15 cellular contexts compared by ENCODE assay signal in the genomic region with DNA sequence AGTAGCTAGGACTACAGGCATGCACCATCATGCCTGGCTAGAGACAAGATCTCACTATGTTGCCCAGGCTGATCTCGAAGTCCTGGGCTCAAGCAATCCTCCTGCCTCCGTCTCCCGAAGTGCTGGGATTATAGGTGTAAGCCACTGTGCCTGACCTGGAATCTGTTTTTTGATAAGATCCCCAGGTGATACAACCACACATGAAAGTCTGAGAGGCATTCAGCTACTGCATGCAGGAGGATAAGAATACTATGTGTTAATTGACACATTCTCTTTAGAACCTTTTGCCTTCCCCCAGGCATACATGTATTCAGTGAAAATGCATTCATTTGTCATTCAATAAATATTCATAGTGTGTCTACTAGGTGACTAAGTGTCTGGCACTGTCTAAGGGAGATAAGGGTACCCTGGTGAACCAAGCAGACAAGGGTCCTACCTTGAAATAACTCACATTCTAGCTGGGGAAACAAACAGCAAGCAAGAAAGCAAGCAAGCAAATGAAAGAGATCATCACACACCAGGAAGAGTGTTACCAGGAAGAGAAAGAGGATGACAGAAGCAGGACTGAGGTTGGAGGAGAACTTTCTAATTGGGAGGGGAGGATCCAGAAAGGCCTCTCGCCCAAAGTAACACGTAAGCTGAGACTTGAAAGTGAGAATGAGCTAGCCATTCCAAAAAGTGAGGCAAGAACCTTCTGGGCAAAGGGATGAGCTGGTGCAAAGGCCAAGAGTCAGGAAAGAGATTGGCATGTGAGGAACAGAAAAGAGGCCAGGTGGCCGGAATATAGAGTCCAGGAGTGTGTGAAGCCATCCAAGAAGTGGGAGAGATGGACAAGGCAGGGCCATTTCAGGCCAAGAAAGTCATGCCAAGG. TPM values are rescaled to one million over a fixed set of nuclear protein-coding genes. Genes with fewer than 3 reads are reported as not detected.
DNase-seq lines count a peak whose midpoint lies in the region; ATAC-seq, FAIRE-seq and TF ChIP-seq lines count a peak whose summit lies in the region.
"Had no signal": no experiment of that assay in that cellular context is flagged by ENCODE, and none has a peak within 500 bp of the region (broad histone marks: within the 10 kb centered on the region; RNA-seq: fewer than 3 reads in every experiment).

No MANE protein-coding gene starts in this region.

- TF ChIP-seq POLR2A in breast epithelium (IDR thresholded peaks at IDR 0.05), result no peak

- H3K4me2 ChIP-seq in astrocyte (ENCODE audit: low read length), result peak overlapping the region; percentile 47

- no peaks in the 10 kb centered on the region for H3K4me1 ChIP-seq in breast epithelium
- H3K4me1 ChIP-seq in astrocyte (ENCODE audit: insufficient read depth, low read length), result peaks cover 24% of the 10 kb centered on the region
- H3K4me1 ChIP-seq in subcutaneous abdominal adipose tissue (ENCODE audit: control insufficient read depth in 5 of 5, insufficient read depth in 5 of 5, low read length in 5 of 5), result peaks cover 9 to 48% (median 42%) of the 10 kb centered on the region in 5 donors

- H3K36me3 ChIP-seq in breast epithelium (no peaks in the 10 kb centered on the region), astrocyte (ENCODE audit: insufficient read depth, low read length) (no peaks in the 10 kb centered on the region), subcutaneous abdominal adipose tissue (ENCODE audit: control insufficient read depth in 5 of 5, insufficient read depth in 5 of 5, low read length in 5 of 5) (peaks cover 0 to 14% (median 10%) of the 10 kb centered on the region in 5 donors)
- H3K36me3 ChIP-seq: uterus had no signal

- TF ChIP-seq CTCF in MCF 10A (IDR thresholded peaks at IDR 0.05; ENCODE audit: unreplicated experiment) (no peak), breast epithelium (IDR thresholded peaks at IDR 0.05) (no peak), astrocyte (IDR thresholded peaks at IDR 0.05; ENCODE audit: insufficient read depth, low read depth, low read length) (no peak)

- H3K4me3 ChIP-seq in breast epithelium (no peak overlapping the region), astrocyte (ENCODE audit: insufficient read depth, low read depth, low read length) (no peak overlapping the region), subcutaneous abdominal adipose tissue (ENCODE audit: low read depth in 1 of 5, low read length in 5 of 5) (no peak overlapping the region)
- H3K4me3 ChIP-seq: uterus had no signal

- DNase-seq in MCF 10A (ENCODE audit: unreplicated experiment), result peak; percentile 53
- DNase-seq in breast epithelium (ENCODE audit: low spot score in 2 of 2), result no peak
- DNase-seq in astrocyte (ENCODE audit: low read depth), result peak; percentile 63
- no peak for DNase-seq in immature natural killer cell
- no peak for DNase-seq in amygdala (lab: John Stamatoyannopoulos, UW)
- DNase-seq: ACHN; NCI-H1092 treated with DMSO at 0.1 percent for 48 hours; NCI-H2227 treated with DMSO at 0.1 percent for 48 hours; stimulated activated naive CD4-positive, alpha-beta T cell treated with Interleukin-2 at 50 U/mL for 16 hours; uterus had no signal

- H2AFZ ChIP-seq in astrocyte (ENCODE audit: low read depth, low read length), result no peak overlapping the region

- FAIRE-seq in astrocyte (lab: Jason Lieb, UNC), result no peak
- FAIRE-seq: GM18507, GM19239 had no signal

- H3K27me3 ChIP-seq in breast epithelium, result no peaks in the 10 kb centered on the region
- H3K27me3 ChIP-seq in astrocyte (ENCODE audit: insufficient read depth, low read length), result no peaks in the 10 kb centered on the region
- H3K27me3 ChIP-seq in subcutaneous abdominal adipose tissue (ENCODE audit: control insufficient read depth in 5 of 5, insufficient read depth in 4 of 5, low read length in 5 of 5), result no peaks in the 10 kb centered on the region
- H3K27me3 ChIP-seq: uterus had no signal

- H3K4me3 Mint-ChIP-seq in MCF 10A (ENCODE audit: unreplicated experiment) (peak overlapping the region; percentile 1), astrocyte (ENCODE audit: unreplicated experiment) (peak overlapping the region; percentile 18), immature natural killer cell (peak overlapping the region; percentile 15 to 55 (median 43))

- H3K9me3 ChIP-seq in breast epithelium (no peaks in the 10 kb centered on the region), astrocyte (ENCODE audit: insufficient read depth, low read depth, low read length) (no peaks in the 10 kb centered on the region), subcutaneous abdominal adipose tissue (ENCODE audit: control insufficient read depth in 5 of 5, low read length in 5 of 5) (no peaks in the 10 kb centered on the region)
- H3K9me3 ChIP-seq: uterus had no signal

- H3K4me1 Mint-ChIP-seq in MCF 10A (ENCODE audit: insufficient read depth, unreplicated experiment), result peaks cover 51% of the 10 kb centered on the region
- peaks cover 37% of the 10 kb centered on the region for H3K4me1 Mint-ChIP-seq in astrocyte (ENCODE audit: low read depth, unreplicated experiment)
- peaks cover 78 to 89% of the 10 kb centered on the region in 2 donors for H3K4me1 Mint-ChIP-seq in immature natural killer cell

- H3K36me3 Mint-ChIP-seq in MCF 10A (ENCODE audit: insufficient read depth, unreplicated experiment), result no peaks in the 10 kb centered on the region
- H3K36me3 Mint-ChIP-seq in astrocyte (ENCODE audit: low read depth, unreplicated experiment), result peaks cover 6% of the 10 kb centered on the region
- peaks cover 8 to 20% (median 16%) of the 10 kb centered on the region in 3 donors for H3K36me3 Mint-ChIP-seq in immature natural killer cell

- H3K79me2 ChIP-seq in astrocyte (ENCODE audit: insufficient read depth, low read length), result peaks cover 49% of the 10 kb centered on the region

- CTCF ChIA-PET in MCF 10A (lab: Yijun Ruan, JAX), result interaction anchor here (0.8 to 1.2 kb wide), 4 partner anchors 82 to 146 kb away, joined by 3 to 5 read pairs (median 4); no protein-coding TSS in a partner anchor

- POLR2A ChIA-PET in MCF 10A (lab: Yijun Ruan, JAX), result interaction anchor here (0.6 to 6.4 kb wide), 20 partner anchors 11 to 215 kb away, joined by 3 to 46 read pairs (median 4); a partner anchor contains a TSS

- no peak for ATAC-seq in GM19463 (IDR thresholded peaks at IDR 0.05; ENCODE audit: unreplicated experiment)
- ATAC-seq in HG03571 (IDR thresholded peaks at IDR 0.05; ENCODE audit: unreplicated experiment), result no peak

- no peaks in the 10 kb centered on the region for H4K20me1 ChIP-seq in astrocyte (ENCODE audit: insufficient read depth, low read length)

- H3K27ac ChIP-seq in breast epithelium (no peak overlapping the region), astrocyte (ENCODE audit: low read depth, low read length) (peak overlapping the region; percentile 67), subcutaneous abdominal adipose tissue (ENCODE audit: low read depth, low read length) (peak overlapping the region; percentile 48)
- H3K27ac ChIP-seq: uterus had no signal

- no peaks in the 10 kb centered on the region for H3K9me3 Mint-ChIP-seq in MCF 10A (ENCODE audit: unreplicated experiment)
- H3K9me3 Mint-ChIP-seq in astrocyte (ENCODE audit: unreplicated experiment), result no peaks in the 10 kb centered on the region
- no peaks in the 10 kb centered on the region for H3K9me3 Mint-ChIP-seq in immature natural killer cell

- peak overlapping the region; percentile 71 for H3K27ac Mint-ChIP-seq in MCF 10A (ENCODE audit: low read depth, unreplicated experiment)
- peak overlapping the region; percentile 80 for H3K27ac Mint-ChIP-seq in astrocyte (ENCODE audit: unreplicated experiment)
- H3K27ac Mint-ChIP-seq in immature natural killer cell, result peak overlapping the region; percentile 54 to 89 (median 74)

- H3K9ac ChIP-seq in astrocyte (ENCODE audit: low read length), result peak overlapping the region; percentile 23
- peak overlapping the region in 1 of 5 donors; percentile 11 for H3K9ac ChIP-seq in subcutaneous abdominal adipose tissue (ENCODE audit: low read length in 5 of 5)

- intact Hi-C loops in MCF 10A (cut with micrococcal nuclease), result no loop called here
- intact Hi-C loops in breast epithelium (cut with DNase I; ENCODE audit: low total_unique reads), result no loop called here

- H3K27me3 Mint-ChIP-seq in MCF 10A (ENCODE audit: insufficient read depth, unreplicated experiment) (no peaks in the 10 kb centered on the region), astrocyte (ENCODE audit: low read depth, unreplicated experiment) (no peaks in the 10 kb centered on the region), immature natural killer cell (ENCODE audit: low read depth in 3 of 3) (peaks cover 0 to 4% (median 0%) of the 10 kb centered on the region in 3 donors)

- BruUV-seq in MCF 10A (replicated peaks; lab: Mats Ljungman, UMichigan), result no TSS peak

RNA-seq across cellular contexts. Expression of a gene that starts 6.5 kb away (rescaled TPM):
- total RNA-seq in MCF 10A (2022) (7.1 and 9.5 TPM in 2 replicates), breast epithelium (10 to 100 TPM; 11.6 to 33.3 (median 23.3) TPM), astrocyte (9.6 and 10.8 TPM in 2 replicates)
- polyA plus RNA-seq in immature natural killer cell, result 10 to 100 TPM; 22.5 to 68.8 (median 49.3) TPM

Comparison
In these comparisons a context has a peak if more than half of its experiments do, and no peak if none do; other contexts are left out.
1. DNase-seq: peak in MCF 10A (single experiment) and astrocyte (single experiment); none in breast epithelium (0 of 2), immature natural killer cell (0 of 3) and amygdala (0 of 56).
2. H3K27ac ChIP-seq: peak in astrocyte (single experiment) and subcutaneous abdominal adipose tissue (single experiment); none in breast epithelium (0 of 2).
3. Peak in every context shown above with its lines, with median percentiles within 50 percentile points of each other: H3K27ac Mint-ChIP-seq and H3K4me3 Mint-ChIP-seq.